In the genomic region with DNA sequence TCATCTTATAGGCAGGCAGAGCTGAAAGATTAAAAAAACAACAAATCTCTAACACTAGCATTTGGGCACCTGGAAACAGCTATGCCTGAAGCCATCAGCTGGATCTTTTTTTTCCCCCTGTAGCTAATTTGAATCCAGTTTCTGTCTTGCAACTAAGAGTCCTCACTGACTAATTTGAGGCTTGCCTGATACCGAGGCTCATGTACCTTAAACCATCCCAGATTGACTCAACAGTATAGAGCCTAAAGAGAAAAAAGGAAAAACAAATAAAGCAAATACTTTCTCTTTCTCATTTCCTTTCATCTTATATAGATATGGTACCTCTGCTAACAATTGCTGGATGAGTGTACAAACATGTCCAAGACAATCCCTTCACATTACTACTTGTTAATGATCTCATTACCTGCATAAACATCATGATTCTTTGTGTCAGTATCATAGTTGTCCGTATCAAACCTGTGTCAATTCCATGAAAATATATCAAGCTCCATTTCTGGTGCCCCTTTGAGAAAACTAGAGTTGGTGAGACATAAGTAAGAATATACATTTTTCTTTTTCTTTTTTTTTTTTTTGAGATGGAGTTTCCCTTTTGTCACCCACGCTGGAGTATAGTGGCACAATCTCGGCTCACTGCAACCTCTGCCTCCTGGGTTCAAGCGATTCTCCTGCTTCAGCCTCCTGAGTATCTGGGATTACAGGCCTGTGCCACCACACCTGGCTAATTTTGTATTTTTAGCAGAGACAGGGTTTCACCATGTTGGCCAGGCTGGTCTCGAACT, we compare ENCODE assay signal across 8 cellular contexts. TPM values are rescaled to one million over a fixed set of nuclear protein-coding genes. Genes with fewer than 3 reads are reported as not detected.
DNase-seq lines count a peak whose midpoint lies in the region; ATAC-seq, FAIRE-seq and TF ChIP-seq lines count a peak whose summit lies in the region.

No MANE protein-coding gene starts in this region.

- 38% methylated on average over 6 of the region's 6 CpGs for WGBS in HepG2 (ENCODE audit: low lambda C conversion rate)
- 86% methylated on average over 4 of the region's 6 CpGs for WGBS in right lobe of liver (ENCODE audit: insufficient coverage, low coverage, low lambda C conversion rate, missing lambda C conversion rate)
- WGBS in body of pancreas, 2 donors, result 92 to 93% methylated on average over 6 of the region's 6 CpGs
- 79 to 81% methylated on average over 6 of the region's 6 CpGs for WGBS in upper lobe of left lung, 2 donors

- H3K9ac ChIP-seq in HepG2 (ENCODE audit: insufficient read depth, low read depth, low read length) (no peak overlapping the region), MM.1S (ENCODE audit: low read length) (no peak overlapping the region)

- H3K4me2 ChIP-seq in HepG2 (ENCODE audit: low read depth, low read length) (peak overlapping the region; percentile 25; the same call in 1 of the 2 replicates), MM.1S (ENCODE audit: low read depth, low read length) (no peak overlapping the region)

- no peaks in the 10 kb centered on the region for H3F3A ChIP-seq in MM.1S (ENCODE audit: insufficient read depth, low read length)

- no peaks in the 10 kb centered on the region for H3K9me3 ChIP-seq in HepG2 (ENCODE audit: low read length)
- no peaks in the 10 kb centered on the region for H3K9me3 ChIP-seq in right lobe of liver
- H3K9me3 ChIP-seq in body of pancreas, result no peaks in the 10 kb centered on the region
- no peaks in the 10 kb centered on the region for H3K9me3 ChIP-seq in upper lobe of left lung
- no peaks in the 10 kb centered on the region for H3K9me3 ChIP-seq in MM.1S (replicated peaks; ENCODE audit: insufficient read depth, low read length)

- no peak for ATAC-seq in HepG2
- ATAC-seq in right lobe of liver, result no peak
- peak; percentile 58 for ATAC-seq in HG03108 (IDR thresholded peaks at IDR 0.05; ENCODE audit: unreplicated experiment)
- no peak for ATAC-seq in body of pancreas
- ATAC-seq in upper lobe of left lung (ENCODE audit: low FRiP score in 2 of 2), result no peak

- H3K4me1 ChIP-seq in HepG2 (ENCODE audit: insufficient read depth, low read length) (peaks cover 57% of the 10 kb centered on the region), right lobe of liver (no peaks in the 10 kb centered on the region), body of pancreas (peaks cover 32% of the 10 kb centered on the region), upper lobe of left lung (peaks cover 12 to 27% (median 22%) of the 10 kb centered on the region in 4 donors), MM.1S (ENCODE audit: low read length) (no peaks in the 10 kb centered on the region)

- no peaks in the 10 kb centered on the region for H3K9me3 Mint-ChIP-seq in type B pancreatic cell

- no peaks in the 10 kb centered on the region for H3K36me3 Mint-ChIP-seq in type B pancreatic cell

- H3K27ac ChIP-seq in HepG2 (ENCODE audit: extremely low read length, insufficient read depth, low read length), result no peak overlapping the region
- no peak overlapping the region for H3K27ac ChIP-seq in right lobe of liver
- H3K27ac ChIP-seq in body of pancreas, result peak overlapping the region in 3 of 4 donors; percentile 27 to 65 (median 57)
- no peak overlapping the region for H3K27ac ChIP-seq in upper lobe of left lung
- H3K27ac ChIP-seq in MM.1S (ENCODE audit: low read length), result no peak overlapping the region

- H3K27me3 Mint-ChIP-seq in type B pancreatic cell, result no peaks in the 10 kb centered on the region

- no peak overlapping the region for H3K4me3 Mint-ChIP-seq in type B pancreatic cell

- peak overlapping the region; percentile 52 for H3K27ac Mint-ChIP-seq in type B pancreatic cell

- FAIRE-seq in HepG2 (lab: Jason Lieb, UNC), result no peak

- no peaks in the 10 kb centered on the region; a peak in 1 of 5 replicates for H3K27me3 ChIP-seq in HepG2 (ENCODE audit: control insufficient read depth in 1 of 2, insufficient read depth in 2 of 2, low read length in 2 of 2)
- H3K27me3 ChIP-seq in right lobe of liver, result no peaks in the 10 kb centered on the region
- H3K27me3 ChIP-seq in body of pancreas, result no peaks in the 10 kb centered on the region
- H3K27me3 ChIP-seq in upper lobe of left lung, result no peaks in the 10 kb centered on the region
- H3K27me3 ChIP-seq in MM.1S (replicated peaks; ENCODE audit: insufficient read depth, low read length), result no peaks in the 10 kb centered on the region

- POLR2A ChIA-PET in HepG2 (lab: Yijun Ruan, JAX), result interaction anchor here (1.2 kb wide), 2 partner anchors 34 to 43 kb away, joined by 3 read pairs; a partner anchor contains a TSS

- intact Hi-C loops in HepG2 (cut with micrococcal nuclease; ENCODE audit: unreplicated experiment), result no loop called here
- intact Hi-C loops in right lobe of liver (cut with DNase I), result no loop called here
- intact Hi-C loops in body of pancreas (cut with DNase I), result no loop called here

- no peaks in the 10 kb centered on the region for H4K20me1 ChIP-seq in HepG2 (ENCODE audit: insufficient read depth, low read length)
- no peaks in the 10 kb centered on the region for H4K20me1 ChIP-seq in MM.1S (ENCODE audit: insufficient read depth, low read length)

- TF ChIP-seq CTCF in HepG2 (CRISPR knock-in tag; IDR thresholded peaks at IDR 0.05) (no peak), right lobe of liver (IDR thresholded peaks at IDR 0.05) (no peak), body of pancreas (IDR thresholded peaks at IDR 0.05) (no peak), type B pancreatic cell (conservative IDR thresholded peaks at IDR 0.05) (no peak), upper lobe of left lung (IDR thresholded peaks at IDR 0.05) (no peak), MM.1S (IDR thresholded peaks at IDR 0.05; ENCODE audit: low read length) (no peak)

- CTCF ChIA-PET in HepG2 (lab: Yijun Ruan, JAX; ENCODE audit: low intra/inter-chr PET ratio, low total read pairs), result no interaction called here

- peak; percentile 56 for DNase-seq in HepG2 (ENCODE audit: low spot score)
- DNase-seq in right lobe of liver, result no peak
- DNase-seq in body of pancreas, result no peak
- DNase-seq in type B pancreatic cell (ENCODE audit: extremely low spot score, unreplicated experiment), result no peak
- no peak for DNase-seq in ureter (ENCODE audit: low spot score)
- DNase-seq in upper lobe of left lung, result no peak
- DNase-seq in MM.1S, result no peak

- TF ChIP-seq POLR2A in HepG2 (IDR thresholded peaks at IDR 0.05; ENCODE audit: insufficient read depth in 1 of 2, low read depth in 2 of 2, low read length in 2 of 2) (no peak), right lobe of liver (IDR thresholded peaks at IDR 0.05) (no peak), body of pancreas (IDR thresholded peaks at IDR 0.05) (no peak), upper lobe of left lung (IDR thresholded peaks at IDR 0.05) (no peak)

- H2AFZ ChIP-seq in HepG2 (ENCODE audit: low read length) (no peak overlapping the region), MM.1S (ENCODE audit: low read length) (no peak overlapping the region)

- no peak for TF ChIP-seq RAD21 in HepG2 (CRISPR knock-in tag; IDR thresholded peaks at IDR 0.05)

- H3K36me3 ChIP-seq in HepG2 (replicated peaks in 1 of 2; ENCODE audit: control insufficient read depth in 1 of 2, insufficient read depth in 2 of 2, low read length in 2 of 2) (no peaks in the 10 kb centered on the region), right lobe of liver (no peaks in the 10 kb centered on the region), body of pancreas (replicated peaks in 1 of 2; ENCODE audit: insufficient read depth in 1 of 2, low read depth in 2 of 2) (no peaks in the 10 kb centered on the region), upper lobe of left lung (no peaks in the 10 kb centered on the region), MM.1S (replicated peaks; ENCODE audit: insufficient read depth, low read length) (no peaks in the 10 kb centered on the region)

- H3K79me2 ChIP-seq in HepG2 (ENCODE audit: insufficient read depth, low read length) (no peaks in the 10 kb centered on the region), MM.1S (ENCODE audit: low read length) (no peaks in the 10 kb centered on the region)

- H3K4me3 ChIP-seq in HepG2 (replicated peaks in 1 of 3; ENCODE audit: insufficient read depth in 1 of 3, low read depth in 2 of 3, low read length in 3 of 3) (no peak overlapping the region), right lobe of liver (no peak overlapping the region), body of pancreas (no peak overlapping the region), upper lobe of left lung (no peak overlapping the region), MM.1S (ENCODE audit: low read length) (no peak overlapping the region)

- no TSS peak for BruUV-seq in HepG2 (replicated peaks; lab: Mats Ljungman, UMichigan)

- peaks cover 18% of the 10 kb centered on the region for H3K4me1 Mint-ChIP-seq in type B pancreatic cell (ENCODE audit: unreplicated experiment)

- TF ChIP-seq EP300 in HepG2 (IDR thresholded peaks at IDR 0.05; ENCODE audit: low read depth in 2 of 2, low read length in 2 of 2) (no peak; a peak in 1 of 4 replicates), HepG2 (CRISPR knock-in tag; IDR thresholded peaks at IDR 0.05; ENCODE audit: borderline replicate concordance) (no peak), upper lobe of left lung (IDR thresholded peaks at IDR 0.05) (no peak)

- in situ Hi-C loops in HepG2 (cut with HindIII; ENCODE audit: extremely low pct_ligation_motif_present, low pct_unique_long_range_greater_than_20kb), result no loop called here

- no peaks in the 10 kb centered on the region for H3K9me2 ChIP-seq in MM.1S (replicated peaks; ENCODE audit: insufficient read depth, low read length)

RNA-seq across cellular contexts. Expression of a gene that starts 43.1 kb away (rescaled TPM):
- total RNA-seq in HepG2 (2016; rRNA removed; fragmentation: Illumina TruSeq; extraction: Trizol) (1.8 and 2.6 TPM in 2 replicates), right lobe of liver (100 to 1,000 TPM in 1 of 6 experiments, 10 to 100 TPM in 5; 19.0 to 170 (median 57.7) TPM), body of pancreas (10 to 100 TPM; 28.5 to 30.3 TPM), type B pancreatic cell (ENCODE audit: low replicate concordance) (13.6 and 40.5 TPM in 2 replicates), ureter (206 TPM), upper lobe of left lung (100 to 1,000 TPM in 1 of 6 donors, 10 to 100 TPM in 5; 58.7 to 129 (median 78.6) TPM)
- total RNA-seq in HepG2 (2016; cell fraction: cytosol; rRNA removed; fragmentation: Illumina TruSeq; extraction: Trizol; ENCODE audit: low read depth), result 0.44 and 0.61 TPM in 2 replicates
- total RNA-seq in HepG2 (2016; cell fraction: insoluble cytoplasmic fraction; rRNA removed; fragmentation: Illumina TruSeq; extraction: Trizol), result 2.3 and 2.7 TPM in 2 replicates
- total RNA-seq in HepG2 (2016; cell fraction: membrane; rRNA removed; fragmentation: Illumina TruSeq; extraction: Trizol), result 1.5 TPM in 2 replicates
- 3.0 and 4.3 TPM in 2 replicates for total RNA-seq in HepG2 (2016; cell fraction: nucleus; rRNA removed; fragmentation: Illumina TruSeq; extraction: Trizol)
- 51.0 and 60.0 TPM in 2 replicates for polyA plus RNA-seq in HepG2 (2011; rRNA removed)
- polyA plus RNA-seq in HepG2 (2011; cell fraction: cytosol; rRNA removed), result 29.3 and 36.0 TPM in 2 replicates
- 35.5 and 51.8 TPM in 2 replicates for polyA plus RNA-seq in HepG2 (2011; cell fraction: nucleus; rRNA removed)
- polyA plus RNA-seq in HepG2 (2012), result 145 and 159 TPM in 2 replicates
- polyA plus RNA-seq in HepG2 (2016; cell fraction: cytosol; fragmentation: Illumina TruSeq; extraction: Trizol; ENCODE audit: low read depth), result 0.21 and 0.42 TPM in 2 replicates
- 3.5 and 4.1 TPM in 2 replicates for polyA plus RNA-seq in HepG2 (2016; cell fraction: insoluble cytoplasmic fraction; fragmentation: Illumina TruSeq; extraction: Trizol; ENCODE audit: low read depth)
- polyA plus RNA-seq in HepG2 (2016; cell fraction: membrane; fragmentation: Illumina TruSeq; extraction: Trizol; ENCODE audit: low read depth), result 0.93 and 1.1 TPM in 2 replicates
- 5.9 and 7.0 TPM in 2 replicates for polyA plus RNA-seq in HepG2 (2016; cell fraction: nucleus; fragmentation: Illumina TruSeq; extraction: Trizol; ENCODE audit: insufficient read depth, low read depth)
- polyA minus RNA-seq in HepG2 (2011; rRNA and poly(A)+ RNA removed; ENCODE audit: low replicate concordance), result 17.6 and 68.5 TPM in 2 replicates
- 59.1 and 63.2 TPM in 2 replicates for polyA minus RNA-seq in HepG2 (2011; cell fraction: cytosol; rRNA and poly(A)+ RNA removed)
- 23.0 and 31.6 TPM in 2 replicates for polyA minus RNA-seq in HepG2 (2011; cell fraction: nucleus; rRNA and poly(A)+ RNA removed)

Comparison
In these comparisons a context has a peak if more than half of its experiments do, and no peak if none do; other contexts are left out.
1. H3K27ac ChIP-seq: peak in body of pancreas (3 of 4); none in HepG2 (single experiment), right lobe of liver (0 of 3), upper lobe of left lung (0 of 4) and MM.1S (single experiment).